ENCODE assay signal across 16 cellular contexts in the genomic region with DNA sequence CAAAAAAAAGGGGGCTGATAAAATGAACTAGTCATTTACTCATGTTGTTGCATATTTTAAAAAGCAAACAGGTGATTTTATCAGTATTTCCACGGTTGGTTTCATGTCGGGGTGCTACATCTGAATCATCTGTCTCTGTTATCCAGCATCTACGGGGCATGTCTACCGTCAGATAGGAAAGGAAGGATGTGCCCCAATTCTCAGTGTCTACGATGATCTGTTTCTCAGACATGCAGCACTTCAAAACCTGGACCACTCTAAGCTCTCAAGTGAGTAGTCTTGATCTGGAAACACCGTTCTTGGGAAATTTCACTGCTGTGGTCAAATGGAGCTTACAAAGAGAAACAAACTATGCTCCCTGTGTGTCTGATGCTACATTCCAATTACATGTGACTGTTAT.
DNase-seq lines count a peak whose midpoint lies in the region; ATAC-seq and TF ChIP-seq lines count a peak whose summit lies in the region.
"Had no signal": no experiment of that assay in that cellular context is flagged by ENCODE, and none has a peak within 500 bp of the region (broad histone marks: within the 10 kb centered on the region; RNA-seq: fewer than 3 reads in every experiment).

No MANE protein-coding gene starts in this region.

- CTCF ChIA-PET in activated naive CD4-positive, alpha-beta T cell treated with anti-CD3 and anti-CD28 coated beads for 36 hours (lab: Charles Lee) = interaction anchor here (0.6 to 4.1 kb wide), 11 partner anchors 11 to 440 kb away, joined by 3 to 26 read pairs (median 3); no protein-coding TSS in a partner anchor
- CTCF ChIA-PET in activated naive CD4-positive, alpha-beta T cell treated with anti-CD3 and anti-CD28 coated beads, Interleukin-2, amount 10 ng/mL, durations not matched to agents 7 days and 5 days (lab: Charles Lee) = interaction anchor here (0.7 to 5.6 kb wide), 8 partner anchors 8 to 440 kb away, joined by 3 to 38 read pairs (median 4); no protein-coding TSS in a partner anchor

- no peaks in the 10 kb centered on the region for H3K9me3 Mint-ChIP-seq in activated naive CD4-positive, alpha-beta T cell treated with anti-CD3 and anti-CD28 coated beads for 36 hours
- H3K9me3 Mint-ChIP-seq in activated naive CD4-positive, alpha-beta T cell treated with anti-CD3 and anti-CD28 coated beads, Interleukin-2, amount 10 ng/mL, durations not matched to agents 7 days and 5 days = peaks cover 7% of the 10 kb centered on the region
- peaks cover 4% of the 10 kb centered on the region for H3K9me3 Mint-ChIP-seq in T-helper 1 cell treated with Interleukin-12 subunit alpha and Interleukin-12 subunit beta and Interleukin-4 antibody, amounts not matched to agents 30 μg/mL and 1 μg/mL, for 36 hours
- H3K9me3 Mint-ChIP-seq in chondrocyte (ENCODE audit: low read depth) = no peaks in the 10 kb centered on the region
- no peaks in the 10 kb centered on the region for H3K9me3 Mint-ChIP-seq in stimulated activated naive CD8-positive, alpha-beta T cell treated with anti-CD3 and anti-CD28 coated beads, Interleukin-15, amount 100 ng/mL, for 72 hours
- H3K9me3 Mint-ChIP-seq in neural progenitor cell = no peaks in the 10 kb centered on the region

- no peaks in the 10 kb centered on the region for H3K27me3 ChIP-seq in neural progenitor cell
- H3K27me3 ChIP-seq: gastrocnemius medialis, suprapubic skin had no signal

- H3K4me1 Mint-ChIP-seq in activated naive CD4-positive, alpha-beta T cell treated with anti-CD3 and anti-CD28 coated beads for 36 hours (ENCODE audit: low read depth) = peaks cover 36% of the 10 kb centered on the region
- peaks cover 60% of the 10 kb centered on the region for H3K4me1 Mint-ChIP-seq in activated naive CD4-positive, alpha-beta T cell treated with anti-CD3 and anti-CD28 coated beads, Interleukin-2, amount 10 ng/mL, durations not matched to agents 7 days and 5 days
- peaks cover 55% of the 10 kb centered on the region for H3K4me1 Mint-ChIP-seq in T-helper 1 cell treated with Interleukin-12 subunit alpha and Interleukin-12 subunit beta and Interleukin-4 antibody, amounts not matched to agents 30 μg/mL and 1 μg/mL, for 36 hours (ENCODE audit: low read depth)
- peaks cover 68% of the 10 kb centered on the region for H3K4me1 Mint-ChIP-seq in chondrocyte (ENCODE audit: low read depth)
- H3K4me1 Mint-ChIP-seq in stimulated activated naive CD8-positive, alpha-beta T cell treated with anti-CD3 and anti-CD28 coated beads, Interleukin-15, amount 100 ng/mL, for 72 hours = peaks cover 34% of the 10 kb centered on the region
- H3K4me1 Mint-ChIP-seq in neural progenitor cell = no peaks in the 10 kb centered on the region

- peak overlapping the region; percentile 63 for H3K27ac Mint-ChIP-seq in activated naive CD4-positive, alpha-beta T cell treated with anti-CD3 and anti-CD28 coated beads for 36 hours
- H3K27ac Mint-ChIP-seq in activated naive CD4-positive, alpha-beta T cell treated with anti-CD3 and anti-CD28 coated beads, Interleukin-2, amount 10 ng/mL, durations not matched to agents 7 days and 5 days = no peak overlapping the region
- peak overlapping the region; percentile 77 for H3K27ac Mint-ChIP-seq in T-helper 1 cell treated with Interleukin-12 subunit alpha and Interleukin-12 subunit beta and Interleukin-4 antibody, amounts not matched to agents 30 μg/mL and 1 μg/mL, for 36 hours
- H3K27ac Mint-ChIP-seq in chondrocyte (ENCODE audit: unreplicated experiment) = peak overlapping the region; percentile 57
- peak overlapping the region in 1 of 2 donors; percentile 27 for H3K27ac Mint-ChIP-seq in stimulated activated naive CD8-positive, alpha-beta T cell treated with anti-CD3 and anti-CD28 coated beads, Interleukin-15, amount 100 ng/mL, for 72 hours
- H3K27ac Mint-ChIP-seq in neural progenitor cell = no peak overlapping the region
- H3K27ac Mint-ChIP-seq: B cell had no signal

- H3K9me3 ChIP-seq in neural progenitor cell (ENCODE audit: low read depth) = no peaks in the 10 kb centered on the region
- H3K9me3 ChIP-seq: gastrocnemius medialis, suprapubic skin had no signal

- H3K27me3 Mint-ChIP-seq in activated naive CD4-positive, alpha-beta T cell treated with anti-CD3 and anti-CD28 coated beads for 36 hours (ENCODE audit: low read depth) = no peaks in the 10 kb centered on the region
- H3K27me3 Mint-ChIP-seq in activated naive CD4-positive, alpha-beta T cell treated with anti-CD3 and anti-CD28 coated beads, Interleukin-2, amount 10 ng/mL, durations not matched to agents 7 days and 5 days = no peaks in the 10 kb centered on the region
- H3K27me3 Mint-ChIP-seq in T-helper 1 cell treated with Interleukin-12 subunit alpha and Interleukin-12 subunit beta and Interleukin-4 antibody, amounts not matched to agents 30 μg/mL and 1 μg/mL, for 36 hours (ENCODE audit: low read depth) = no peaks in the 10 kb centered on the region
- no peaks in the 10 kb centered on the region for H3K27me3 Mint-ChIP-seq in chondrocyte (ENCODE audit: low read depth)
- H3K27me3 Mint-ChIP-seq in stimulated activated naive CD8-positive, alpha-beta T cell treated with anti-CD3 and anti-CD28 coated beads, Interleukin-15, amount 100 ng/mL, for 72 hours = no peaks in the 10 kb centered on the region
- no peaks in the 10 kb centered on the region for H3K27me3 Mint-ChIP-seq in neural progenitor cell (ENCODE audit: insufficient read depth, low read depth)
- H3K27me3 Mint-ChIP-seq: B cell had no signal

- no peak overlapping the region for H2AFZ ChIP-seq in neural progenitor cell (replicated peaks)

- no peak overlapping the region for H3K9ac ChIP-seq in neural progenitor cell

- H4K20me1 ChIP-seq in neural progenitor cell (ENCODE audit: low read depth) = no peaks in the 10 kb centered on the region

- peak; percentile 54 for ATAC-seq in stimulated activated naive CD8-positive, alpha-beta T cell treated with anti-CD3 and anti-CD28 coated beads, Interleukin-15, amount 100 ng/mL, for 72 hours
- no peak for ATAC-seq in GM21723 (IDR thresholded peaks at IDR 0.05; ENCODE audit: unreplicated experiment)
- ATAC-seq: gastrocnemius medialis, GM12878 had no signal

- intact Hi-C loops in activated naive CD4-positive, alpha-beta T cell treated with anti-CD3 and anti-CD28 coated beads for 36 hours (cut with micrococcal nuclease) = loop anchor here (1.0 kb wide), 1 partner anchor 45 kb away; no protein-coding TSS in a partner anchor

- H3K36me3 ChIP-seq in neural progenitor cell = no peaks in the 10 kb centered on the region
- H3K36me3 ChIP-seq: gastrocnemius medialis had no signal

- no peak overlapping the region for H3K4me2 ChIP-seq in neural progenitor cell

- no peak overlapping the region for H3K4me3 ChIP-seq in neural progenitor cell
- H3K4me3 ChIP-seq: gastrocnemius medialis, GM12878, suprapubic skin had no signal

- H3K4me1 ChIP-seq in neural progenitor cell = no peaks in the 10 kb centered on the region
- H3K4me1 ChIP-seq: gastrocnemius medialis had no signal

- TF ChIP-seq CTCF in chondrocyte (IDR thresholded peaks at IDR 0.05) (no peak), neural progenitor cell (IDR thresholded peaks at IDR 0.05) (no peak)

- no peaks in the 10 kb centered on the region for H3F3A ChIP-seq in neural progenitor cell (ENCODE audit: low read depth)

- no peak for TF ChIP-seq POLR2A in erythroblast (IDR thresholded peaks at IDR 0.05; ENCODE audit: low read length)

- H3K36me3 Mint-ChIP-seq in activated naive CD4-positive, alpha-beta T cell treated with anti-CD3 and anti-CD28 coated beads for 36 hours (ENCODE audit: low read depth) = no peaks in the 10 kb centered on the region
- H3K36me3 Mint-ChIP-seq in activated naive CD4-positive, alpha-beta T cell treated with anti-CD3 and anti-CD28 coated beads, Interleukin-2, amount 10 ng/mL, durations not matched to agents 7 days and 5 days = peaks cover 21% of the 10 kb centered on the region
- H3K36me3 Mint-ChIP-seq in T-helper 1 cell treated with Interleukin-12 subunit alpha and Interleukin-12 subunit beta and Interleukin-4 antibody, amounts not matched to agents 30 μg/mL and 1 μg/mL, for 36 hours (ENCODE audit: low read depth) = peaks cover 40% of the 10 kb centered on the region
- H3K36me3 Mint-ChIP-seq in chondrocyte (ENCODE audit: low read depth) = no peaks in the 10 kb centered on the region
- H3K36me3 Mint-ChIP-seq in neural progenitor cell = peaks cover 25% of the 10 kb centered on the region

- no peak overlapping the region for H3K4me3 Mint-ChIP-seq in activated naive CD4-positive, alpha-beta T cell treated with anti-CD3 and anti-CD28 coated beads for 36 hours
- H3K4me3 Mint-ChIP-seq in activated naive CD4-positive, alpha-beta T cell treated with anti-CD3 and anti-CD28 coated beads, Interleukin-2, amount 10 ng/mL, durations not matched to agents 7 days and 5 days = no peak overlapping the region
- peak overlapping the region; percentile 62 for H3K4me3 Mint-ChIP-seq in T-helper 1 cell treated with Interleukin-12 subunit alpha and Interleukin-12 subunit beta and Interleukin-4 antibody, amounts not matched to agents 30 μg/mL and 1 μg/mL, for 36 hours
- H3K4me3 Mint-ChIP-seq in chondrocyte (ENCODE audit: unreplicated experiment) (no peak overlapping the region), neural progenitor cell (no peak overlapping the region)
- peak overlapping the region in 1 of 2 donors; percentile 22 for H3K4me3 Mint-ChIP-seq in stimulated activated naive CD8-positive, alpha-beta T cell treated with anti-CD3 and anti-CD28 coated beads, Interleukin-15, amount 100 ng/mL, for 72 hours
- H3K4me3 Mint-ChIP-seq: B cell had no signal

- no peaks in the 10 kb centered on the region for H3K79me2 ChIP-seq in neural progenitor cell (ENCODE audit: low read depth)

- DNase-seq in activated naive CD4-positive, alpha-beta T cell treated with anti-CD3 and anti-CD28 coated beads for 36 hours = peak; percentile 43
- no peak for DNase-seq in activated naive CD4-positive, alpha-beta T cell treated with anti-CD3 and anti-CD28 coated beads, Interleukin-2, amount 10 ng/mL, durations not matched to agents 7 days and 5 days
- DNase-seq in chondrocyte (ENCODE audit: low spot score) (no peak), neural progenitor cell (ENCODE audit: low spot score) (no peak), erythroblast (lab: John Stamatoyannopoulos, UW) (no peak)
- no peak for DNase-seq in stimulated activated naive CD8-positive, alpha-beta T cell treated with anti-CD3 and anti-CD28 coated beads, Interleukin-15, amount 100 ng/mL, for 72 hours
- DNase-seq: aorta, gastrocnemius medialis, mesendoderm, NCI-H2081 treated with DMSO at 0.1 percent for 48 hours, small intestine had no signal

- H3K27ac ChIP-seq in neural progenitor cell = no peak overlapping the region
- H3K27ac ChIP-seq: gastrocnemius medialis, suprapubic skin had no signal

Comparison
In these comparisons a context has a peak if more than half of its experiments do, and no peak if none do; other contexts are left out.
1. H3K27ac Mint-ChIP-seq: peak in activated naive CD4-positive, alpha-beta T cell treated with anti-CD3 and anti-CD28 coated beads for 36 hours (single experiment), T-helper 1 cell treated with Interleukin-12 subunit alpha and Interleukin-12 subunit beta and Interleukin-4 antibody, amounts not matched to agents 30 μg/mL and 1 μg/mL, for 36 hours (single experiment) and chondrocyte (single experiment); none in activated naive CD4-positive, alpha-beta T cell treated with anti-CD3 and anti-CD28 coated beads, Interleukin-2, amount 10 ng/mL, durations not matched to agents 7 days and 5 days (single experiment) and neural progenitor cell (single experiment).